Comparison of ENCODE assay signal across 28 cellular contexts in the genomic region with DNA sequence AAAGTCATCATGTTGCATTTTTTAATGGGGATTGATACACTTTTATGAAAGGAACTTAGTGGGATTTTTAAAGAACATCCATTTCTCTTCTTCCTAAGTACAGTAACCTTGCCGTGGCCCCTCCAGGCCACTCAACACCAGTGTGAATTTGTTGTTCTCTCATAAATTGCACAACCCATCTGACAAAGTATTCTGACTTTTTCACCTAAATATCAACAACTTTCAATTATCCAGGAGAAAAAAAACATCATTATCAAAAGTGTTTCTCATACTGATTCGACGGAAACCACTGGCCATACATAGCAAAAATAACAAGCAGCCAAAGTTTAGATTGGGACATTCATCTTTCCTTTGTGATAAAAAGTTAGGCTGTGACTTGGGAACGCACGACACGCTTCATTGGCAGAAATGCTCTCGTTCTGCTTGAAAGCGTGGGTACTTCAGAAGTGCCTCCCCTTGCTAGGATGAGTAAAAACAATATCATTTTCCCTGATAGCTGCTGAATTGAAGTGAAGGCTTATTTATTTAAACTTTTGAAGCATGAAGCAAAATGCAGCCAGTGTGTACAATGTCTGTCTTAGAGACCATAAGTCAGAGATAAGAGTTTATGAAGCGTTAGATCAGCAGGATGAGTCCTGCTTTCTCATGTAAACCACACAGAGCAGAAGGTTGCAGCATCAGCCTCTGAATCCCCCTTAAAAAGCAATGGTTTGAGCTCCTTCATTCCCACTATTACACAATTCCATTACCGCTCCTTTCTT. TPM values are rescaled to one million over a fixed set of nuclear protein-coding genes. Genes with fewer than 3 reads are reported as not detected.
A peak's percentile ranks its signal among the peaks of the same experiment; 100 is the strongest.
DNase-seq lines count a peak whose midpoint lies in the region; ATAC-seq, FAIRE-seq and TF ChIP-seq lines count a peak whose summit lies in the region.
"Had no signal": no experiment of that assay in that cellular context is flagged by ENCODE, and none has a peak within 500 bp of the region (broad histone marks: within the 10 kb centered on the region; RNA-seq: fewer than 3 reads in every experiment).

No MANE protein-coding gene starts in this region.

- H2BK20ac ChIP-seq in H1 (ENCODE audit: low read length): no peak overlapping the region

- H3K4me2 ChIP-seq in H1 (ENCODE audit: insufficient read depth in 1 of 2, low read depth in 2 of 2, low read length in 2 of 2): no peak overlapping the region

- ATAC-seq in HG03196 (IDR thresholded peaks at IDR 0.05; ENCODE audit: unreplicated experiment): no peak
- ATAC-seq: left colon; psoas muscle; stimulated activated naive CD8-positive, alpha-beta T cell treated with anti-CD3 and anti-CD28 coated beads, Interleukin-15, Interleukin-2, amounts not matched to agents 100 U/mL and 50 U/mL, for 24 hours had no signal

- WGBS in H1 (ENCODE audit: extremely low coverage in 1 of 2, insufficient coverage in 1 of 2, insufficient read length in 1 of 2, insufficient replicate concordance in 2 of 2, low coverage in 1 of 2, low lambda C conversion rate in 2 of 2, missing lambda C conversion rate in 1 of 2), 2 experiments: 82 to 100% methylated on average over 1 to 10 of the region's 10 CpGs
- 22 to 31% methylated on average over 10 of the region's 10 CpGs for WGBS in thyroid gland, 2 donors

- H4K20me1 ChIP-seq in H1 (replicated peaks in 1 of 2; ENCODE audit: control insufficient read depth in 1 of 2, insufficient read depth in 2 of 2, low read length in 2 of 2): no peaks in the 10 kb centered on the region

- H3K9ac ChIP-seq in H1 (replicated peaks in 1 of 4; ENCODE audit: extremely low read depth in 1 of 4, low read depth in 3 of 4, low read length in 3 of 4): no peak overlapping the region

- no peaks in the 10 kb centered on the region for H3K23me2 ChIP-seq in H1 (ENCODE audit: low read depth, low read length)

- no peak for TF ChIP-seq RAD21 in H1 (IDR thresholded peaks at IDR 0.05 in 1 of 2, conservative IDR thresholded peaks at IDR 0.05 in 1 of 2; ENCODE audit: low read depth in 2 of 2, low read length in 2 of 2)

- no peaks in the 10 kb centered on the region for H3K27me3 ChIP-seq in H1 (replicated peaks in 1 of 4; ENCODE audit: control insufficient read depth in 3 of 4, extremely low read depth in 1 of 4, insufficient read depth in 3 of 4, low read length in 3 of 4)
- H3K27me3 ChIP-seq in thyroid gland: no peaks in the 10 kb centered on the region
- H3K27me3 ChIP-seq: dorsolateral prefrontal cortex, neutrophil, vagina had no signal

- no peak overlapping the region for H4K91ac ChIP-seq in H1 (replicated peaks; ENCODE audit: insufficient read length, low read length)

- TF ChIP-seq CTCF in H1 (IDR thresholded peaks at IDR 0.05; ENCODE audit: control extremely low read depth in 1 of 3, insufficient read depth in 1 of 3, low read depth in 1 of 3, low read length in 3 of 3) (no peak), thyroid gland (IDR thresholded peaks at IDR 0.05) (no peak)

- H3K14ac ChIP-seq in H1 (ENCODE audit: insufficient read length): no peak overlapping the region

- no peak overlapping the region for H2BK15ac ChIP-seq in H1 (ENCODE audit: low read length)

- H3K27ac ChIP-seq in H1 (ENCODE audit: low read depth, low read length) (no peak overlapping the region), thyroid gland (peak overlapping the region; percentile 2 to 45 (median 41))
- H3K27ac ChIP-seq: 22Rv1, dorsolateral prefrontal cortex, neutrophil, psoas muscle, SK-N-MC, thoracic aorta, vagina had no signal

- no peaks in the 10 kb centered on the region for H3K36me3 ChIP-seq in H1 (ENCODE audit: control insufficient read depth in 2 of 4, insufficient read depth in 4 of 4, low read length in 3 of 4)
- H3K36me3 ChIP-seq in thyroid gland: no peaks in the 10 kb centered on the region
- H3K36me3 ChIP-seq: neutrophil, thoracic aorta, vagina had no signal

- no peaks in the 10 kb centered on the region for H3K9me3 ChIP-seq in H1 (ENCODE audit: insufficient read depth in 2 of 2, low read depth in 1 of 2, low read length in 1 of 2)
- H3K9me3 ChIP-seq in thyroid gland: no peaks in the 10 kb centered on the region
- H3K9me3 ChIP-seq: neutrophil, psoas muscle, thoracic aorta, vagina had no signal

- H3K4me3 ChIP-seq in H1 (ENCODE audit: extremely low read depth in 1 of 4, insufficient read depth in 2 of 4, low read depth in 3 of 4, low read length in 4 of 4) (no peak overlapping the region), thyroid gland (replicated peaks in 1 of 3) (no peak overlapping the region)
- H3K4me3 ChIP-seq: dorsolateral prefrontal cortex, psoas muscle, SK-N-MC, thoracic aorta, vagina had no signal

- no peak overlapping the region for H2BK120ac ChIP-seq in H1 (replicated peaks; ENCODE audit: low read depth, low read length)

- no peak overlapping the region for H4K8ac ChIP-seq in H1 (ENCODE audit: extremely low read depth, insufficient read depth, low read length)

- no peak overlapping the region for H3K23ac ChIP-seq in H1 (ENCODE audit: insufficient read length)

- DNase-seq in DMS53 (lab: John Stamatoyannopoulos, UW) (peak; percentile 13), DMS53 treated with DMSO at 0.1 percent for 48 hours (lab: John Stamatoyannopoulos, UW; ENCODE audit: unreplicated experiment) (no peak), H1 (ENCODE audit: low read depth in 1 of 2, low spot score in 2 of 2) (no peak), kidney tubule cell (ENCODE audit: low spot score) (peak; percentile 86), thyroid gland (peak; percentile 65 to 72), cerebellar cortex (ENCODE audit: low spot score) (no peak), SW 1271 (lab: John Stamatoyannopoulos, UW) (no peak)
- DNase-seq: activated CD4-positive, alpha-beta T cell treated with anti-CD3 and anti-CD28 coated beads for 4 hours; activated effector memory CD4-positive, alpha-beta T cell treated with Interleukin-2 at 50 U/mL for 16 hours; activated naive CD8-positive, alpha-beta T cell treated with anti-CD3 and anti-CD28 coated beads for 36 hours; activated T-cell treated with anti-CD3 and anti-CD28 coated beads for 4 hours; CD4-positive, alpha-beta T cell; dorsolateral prefrontal cortex; H7; head of caudate nucleus; KBM-7; left colon; NCI-H2081 treated with DMSO at 0.1 percent for 48 hours; NCI-H446; psoas muscle; stimulated activated naive CD8-positive, alpha-beta T cell treated with anti-CD3 and anti-CD28 coated beads, Interleukin-15, Interleukin-2, amounts not matched to agents 100 U/mL and 50 U/mL, for 24 hours had no signal

- no peak overlapping the region for H3K56ac ChIP-seq in H1 (replicated peaks; ENCODE audit: insufficient read length, low read depth, low read length)

- no peaks in the 10 kb centered on the region for H3K79me2 ChIP-seq in H1 (ENCODE audit: control insufficient read depth in 1 of 2, insufficient read depth in 2 of 2, low read length in 2 of 2)

- H2AFZ ChIP-seq in H1 (ENCODE audit: low read length): peak overlapping the region; percentile 9; the same call in 1 of the 2 replicates

- POLR2A ChIA-PET in H1 (lab: Charles Lee; ENCODE audit: partially characterized antibody): no interaction called here

- no peak overlapping the region for H4K5ac ChIP-seq in H1 (ENCODE audit: insufficient read length, low read depth, low read length)

- H3K4me1 ChIP-seq in H1 (replicated peaks in 1 of 4; ENCODE audit: control insufficient read depth in 3 of 4, insufficient read depth in 4 of 4, low read length in 3 of 4): no peaks in the 10 kb centered on the region
- H3K4me1 ChIP-seq in thyroid gland: peaks cover 9 to 15% of the 10 kb centered on the region in 2 donors
- H3K4me1 ChIP-seq: psoas muscle, vagina had no signal

- TF ChIP-seq POLR2A in H1 (IDR thresholded peaks at IDR 0.05; ENCODE audit: control extremely low read depth in 1 of 2, low read depth in 2 of 2, low read length in 2 of 2): no peak
- no peak for TF ChIP-seq POLR2A in thyroid gland (IDR thresholded peaks at IDR 0.05)

- H3K79me1 ChIP-seq in H1 (ENCODE audit: low read depth, low read length): no peaks in the 10 kb centered on the region

- H2BK5ac ChIP-seq in H1 (ENCODE audit: low read depth, low read length): no peak overlapping the region

- H3K4ac ChIP-seq in H1 (replicated peaks; ENCODE audit: insufficient read length, low read depth, low read length): no peak overlapping the region

- FAIRE-seq in H1 (lab: Jason Lieb, UNC): no peak
- FAIRE-seq: endothelial cell of umbilical vein had no signal

- intact Hi-C loops in thyroid gland (cut with DNase I): no loop called here

- CTCF ChIA-PET in H1 (lab: Charles Lee; ENCODE audit: partially characterized antibody): interaction anchor here (1.0 to 2.5 kb wide), 4 partner anchors 9 to 229 kb away, joined by 3 to 8 read pairs (median 4); no protein-coding TSS in a partner anchor

- H3K18ac ChIP-seq in H1 (ENCODE audit: extremely low read depth, low read length): no peak overlapping the region

- no peak for TF ChIP-seq EP300 in H1 (IDR thresholded peaks at IDR 0.05; ENCODE audit: borderline replicate concordance in 1 of 2, low read depth in 2 of 2, low read length in 2 of 2)

- H2AK5ac ChIP-seq in H1 (ENCODE audit: low read depth, low read length): no peak overlapping the region

- no peak overlapping the region for H2BK12ac ChIP-seq in H1 (ENCODE audit: low read depth, low read length)

TF ChIP-seq in H1, 55 proteins besides CTCF, POLR2A, EP300 and RAD21 (continues in another document):
- TF ChIP-seq YY1 (IDR thresholded peaks at IDR 0.05; ENCODE audit: low read depth, low read length) (no peak), ATF3 (IDR thresholded peaks at IDR 0.05; ENCODE audit: insufficient read depth, low read depth, low read length) (no peak), TAF7 (optimal IDR thresholded peaks at IDR 0.05; ENCODE audit: borderline replicate concordance, low read depth, low read length) (no peak), BRCA1 (IDR thresholded peaks at IDR 0.05; ENCODE audit: low read depth, low read length) (no peak), HDAC6 (IDR thresholded peaks at IDR 0.05; ENCODE audit: low read depth, low read length) (no peak), CHD1 (IDR thresholded peaks at IDR 0.05; ENCODE audit: low read depth, low read length) (no peak), KDM5A (IDR thresholded peaks at IDR 0.05; ENCODE audit: low read length) (no peak), MAFK (IDR thresholded peaks at IDR 0.05; ENCODE audit: low read depth, low read length) (no peak)

RNA-seq across cellular contexts. Expression of gene EIF3M, which starts 20.6 kb away (rescaled TPM):
- 413 and 444 TPM in 2 replicates for total RNA-seq in H1 (2021; fragmentation: NEBNext Ultra II Directional; extraction: Animal tissue kit (Norgen Biotek cat#: 25700))
- 182 and 302 TPM in 2 replicates for polyA plus RNA-seq in H1 (2011; rRNA removed)
- polyA plus RNA-seq in H1 (2011; cell fraction: cytosol; rRNA removed): 485 TPM
- polyA plus RNA-seq in H1 (2011; cell fraction: nucleus; rRNA removed): 90.3 TPM
- polyA plus RNA-seq in H1 (2012, experiment 1 of 2): 354 to 622 TPM (median 455 TPM) in 4 replicates
- polyA plus RNA-seq in H1 (2012, experiment 2 of 2): 55.4 TPM
- polyA plus RNA-seq in H1 (2013, experiment 1 of 2): 498 TPM
- 489 TPM for polyA plus RNA-seq in H1 (2013, experiment 2 of 2)
- 147 and 208 TPM in 2 replicates for polyA minus RNA-seq in H1 (2011; rRNA and poly(A)+ RNA removed)
- polyA minus RNA-seq in H1 (2011; cell fraction: cytosol; rRNA and poly(A)+ RNA removed): 120 TPM
- 81.5 TPM for polyA minus RNA-seq in H1 (2011; cell fraction: nucleus; rRNA and poly(A)+ RNA removed)
- 100 to 1,000 TPM; 251 to 403 (median 308) TPM for total RNA-seq in thyroid gland

Comparison
In these comparisons a context has a peak if more than half of its experiments do, and no peak if none do; other contexts are left out.
1. DNase-seq: peak in DMS53 (single experiment), kidney tubule cell (single experiment) and thyroid gland (2 of 2); none in DMS53 treated with DMSO at 0.1 percent for 48 hours (single experiment), H1 (0 of 2), cerebellar cortex (single experiment) and SW 1271 (0 of 2).